8 cellular contexts compared by ENCODE assay signal in the genomic region with DNA sequence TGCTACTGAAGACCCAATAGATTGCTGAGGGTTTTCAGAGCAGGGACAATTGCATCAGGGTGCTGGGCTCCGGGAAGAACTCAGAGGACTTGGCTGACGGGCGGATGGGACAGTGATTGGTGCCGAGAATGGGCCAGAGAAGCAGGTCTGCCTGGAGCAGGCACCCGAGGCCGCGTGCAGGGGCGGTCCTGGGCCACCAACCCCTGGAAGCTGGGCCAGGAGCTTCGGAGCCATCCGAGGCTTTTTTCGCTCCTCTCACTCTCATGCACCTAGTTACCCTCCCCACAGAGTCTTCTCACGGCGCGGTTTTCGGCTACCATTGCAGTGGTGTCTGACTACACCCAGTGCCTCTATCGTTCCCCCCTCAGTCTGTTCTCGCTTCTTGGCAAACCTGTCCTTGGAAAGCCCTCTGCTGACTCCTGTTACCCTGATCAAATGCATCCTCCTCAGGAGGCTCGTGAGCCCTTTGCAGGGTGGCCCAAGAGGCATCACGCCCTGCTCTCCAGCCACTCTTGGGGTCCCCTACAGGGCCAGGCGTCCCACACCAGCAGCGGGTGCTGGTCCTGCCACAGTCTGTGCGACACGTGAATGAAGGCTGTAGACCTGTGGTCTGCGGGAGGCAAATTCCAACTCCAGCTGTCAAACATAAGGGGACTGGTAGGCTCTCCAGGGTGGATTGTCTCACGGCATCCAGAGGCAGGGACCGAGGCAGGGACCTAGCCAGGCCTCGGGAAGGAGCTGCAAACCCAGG. TPM values are rescaled to one million over a fixed set of nuclear protein-coding genes. Genes with fewer than 3 reads are reported as not detected.
A peak's percentile ranks its signal among the peaks of the same experiment; 100 is the strongest.
DNase-seq lines count a peak whose midpoint lies in the region; ATAC-seq, FAIRE-seq and TF ChIP-seq lines count a peak whose summit lies in the region.

No MANE protein-coding gene starts in this region.

- intact Hi-C loops in A673 (cut with micrococcal nuclease; ENCODE audit: unreplicated experiment) = no loop called here
- intact Hi-C loops in IMR-90 (cut with micrococcal nuclease) = loop anchor here (2.0 kb wide), 1 partner anchor 299 kb away; no protein-coding TSS in a partner anchor

- BruUV-seq in A673 (replicated peaks; lab: Mats Ljungman, UMichigan) (no TSS peak), IMR-90 (replicated peaks; lab: Mats Ljungman, UMichigan) (no TSS peak)

- no peak for TF ChIP-seq POLR2A in IMR-90 (IDR thresholded peaks at IDR 0.05; ENCODE audit: low read depth, low read length)

- peak overlapping the region; percentile 96 to 97 for H4K8ac ChIP-seq in IMR-90 (ENCODE audit: low read depth in 2 of 2, low read length in 2 of 2)

- H3K4me2 ChIP-seq in IMR-90 (ENCODE audit: low read depth, low read length) = peak overlapping the region; percentile 85

- CTCF ChIA-PET in A673 (lab: Charles Lee) (no interaction called here), IMR-90 (lab: Yijun Ruan, JAX) (no interaction called here)

- peak overlapping the region; percentile 86 for H3K27ac Mint-ChIP-seq in central memory CD8-positive, alpha-beta T cell (ENCODE audit: low read depth)

- peaks cover 18% of the 10 kb centered on the region for H3K36me3 Mint-ChIP-seq in central memory CD8-positive, alpha-beta T cell (ENCODE audit: insufficient read depth)

- H3K79me1 ChIP-seq in IMR-90 (ENCODE audit: low read depth in 1 of 2, low read length in 2 of 2) = peaks cover 9 to 29% of the 10 kb centered on the region in 2 experiments

- H3K4ac ChIP-seq in IMR-90 (ENCODE audit: low read depth, low read length) = peak overlapping the region; percentile 92

- H3K56ac ChIP-seq in IMR-90 (ENCODE audit: extremely low read depth, insufficient read depth, low read length) = no peak overlapping the region

- H2BK120ac ChIP-seq in IMR-90 (ENCODE audit: low read depth, low read length) = no peak overlapping the region

- no peak overlapping the region for H2BK15ac ChIP-seq in IMR-90 (ENCODE audit: low read depth, low read length)

- no peaks in the 10 kb centered on the region for H4K20me1 ChIP-seq in IMR-90 (ENCODE audit: insufficient read depth, low read length)

- TF ChIP-seq CTCF in A673 (conservative IDR thresholded peaks at IDR 0.05; ENCODE audit: low read depth, low read length) (no peak), IMR-90 (conservative IDR thresholded peaks at IDR 0.05; ENCODE audit: low read depth, low read length) (no peak), D721Med (IDR thresholded peaks at IDR 0.05; ENCODE audit: insufficient read depth, missing control alignments) (no peak)

- no peaks in the 10 kb centered on the region for H3K9me3 Mint-ChIP-seq in central memory CD8-positive, alpha-beta T cell

- peak overlapping the region; percentile 94 for H3K9ac ChIP-seq in IMR-90 (ENCODE audit: low read depth, low read length)

- dilution Hi-C loops in IMR-90 (cut with HindIII; ENCODE audit: low sequenced_read_pairs, unreplicated experiment) = no loop called here

- H3K14ac ChIP-seq in IMR-90 (replicated peaks; ENCODE audit: low read depth, low read length) = no peak overlapping the region

- H4K91ac ChIP-seq in IMR-90 (ENCODE audit: insufficient read depth, low read depth, low read length) = no peak overlapping the region

- no peak overlapping the region for H3K18ac ChIP-seq in IMR-90 (ENCODE audit: low read depth, low read length)

- TF ChIP-seq RAD21 in IMR-90 (IDR thresholded peaks at IDR 0.05; ENCODE audit: low read length) = no peak

- no peak for FAIRE-seq in D721Med (lab: Jason Lieb, UNC)

- H3K23ac ChIP-seq in IMR-90 (ENCODE audit: low read depth, low read length) = no peak overlapping the region

- H2AK5ac ChIP-seq in IMR-90 (ENCODE audit: low read depth, low read length) = 0 out of 2 replicates have a peak overlapping the region, but pooled peaks have one; percentile 4

- H2AFZ ChIP-seq in IMR-90 (replicated peaks; ENCODE audit: low read length, poor library complexity) = no peak overlapping the region

- 80% methylated on average over 12 of the region's 27 CpGs; no CpG with 5 or more reads in 1 of the 2 experiments for WGBS in IMR-90 (ENCODE audit: extremely low coverage in 2 of 2, insufficient read length in 1 of 2), 2 experiments

- H3K27me3 Mint-ChIP-seq in central memory CD8-positive, alpha-beta T cell = no peaks in the 10 kb centered on the region

- H2AK9ac ChIP-seq in IMR-90 (replicated peaks; ENCODE audit: low read depth, low read length, poor library complexity) = peak overlapping the region; percentile 96

- H3K4me3 ChIP-seq in A673 (ENCODE audit: low read depth, low read length, poor library complexity, severe bottlenecking) (peak overlapping the region; percentile 71), IMR-90 (ENCODE audit: insufficient read depth, low read depth, low read length) (peak overlapping the region; percentile 98), muscle layer of duodenum (ENCODE audit: low read depth in 1 of 2, low read length in 2 of 2) (peak overlapping the region; percentile 80 to 84)

- H3K4me1 ChIP-seq in A673 (ENCODE audit: insufficient read depth, low read length, poor library complexity, severe bottlenecking) (peaks cover 6% of the 10 kb centered on the region), IMR-90 (ENCODE audit: control insufficient read depth, insufficient read depth, low read length) (peaks cover 8% of the 10 kb centered on the region; the same call in 1 of the 2 replicates), muscle layer of duodenum (ENCODE audit: control insufficient read depth in 1 of 2, insufficient read depth in 2 of 2, low read length in 2 of 2) (peaks cover 7 to 23% of the 10 kb centered on the region in 2 donors)

- no peak for ATAC-seq in IMR-90 (ENCODE audit: low read depth)
- ATAC-seq in central memory CD8-positive, alpha-beta T cell (replicated peaks; ENCODE audit: extremely low read depth, poor library complexity, severe bottlenecking) = no peak
- no peak for ATAC-seq in HG03097 (IDR thresholded peaks at IDR 0.05; ENCODE audit: low FRiP score, unreplicated experiment)
- no peak for ATAC-seq in GM21717 (IDR thresholded peaks at IDR 0.05; ENCODE audit: unreplicated experiment)
- ATAC-seq in HG03045 (IDR thresholded peaks at IDR 0.05; ENCODE audit: unreplicated experiment) = no peak

- H3K27ac ChIP-seq in A673 (ENCODE audit: low read depth, low read length, poor library complexity, severe bottlenecking) = peak overlapping the region; percentile 71
- no peak overlapping the region for H3K27ac ChIP-seq in IMR-90 (ENCODE audit: insufficient read depth, low read length)
- no peak overlapping the region for H3K27ac ChIP-seq in muscle layer of duodenum (ENCODE audit: low read length)

- in situ Hi-C loops in IMR-90 (cut with MboI; ENCODE audit: low sequenced_read_pairs) = no loop called here

- H2BK5ac ChIP-seq in IMR-90 (ENCODE audit: low read depth, low read length, poor library complexity, severe bottlenecking) = no peak overlapping the region

- no peak for DNase-seq in A673 (ENCODE audit: low spot score)
- no peak for DNase-seq in IMR-90
- no peak for DNase-seq in central memory CD8-positive, alpha-beta T cell (ENCODE audit: low spot score in 2 of 2)
- DNase-seq in D721Med (ENCODE audit: insufficient read length, low spot score) = no peak

- H3K9me1 ChIP-seq in IMR-90 (ENCODE audit: insufficient read depth, low read length) = no peaks in the 10 kb centered on the region

- no peaks in the 10 kb centered on the region for H3K9me3 ChIP-seq in A673 (ENCODE audit: low read depth, low read length, poor library complexity, severe bottlenecking)
- no peaks in the 10 kb centered on the region for H3K9me3 ChIP-seq in IMR-90 (ENCODE audit: control insufficient read depth, insufficient read depth, low read length)
- H3K9me3 ChIP-seq in muscle layer of duodenum (ENCODE audit: control insufficient read depth in 1 of 2, low read length in 2 of 2) = no peaks in the 10 kb centered on the region

- peaks cover 19% of the 10 kb centered on the region for H3K4me1 Mint-ChIP-seq in central memory CD8-positive, alpha-beta T cell

- H3K27me3 ChIP-seq in A673 (replicated peaks; ENCODE audit: insufficient read depth, low read depth, low read length, poor library complexity) = peaks cover 11% of the 10 kb centered on the region
- H3K27me3 ChIP-seq in IMR-90 (ENCODE audit: control insufficient read depth, insufficient read depth, low read length) = no peaks in the 10 kb centered on the region
- no peaks in the 10 kb centered on the region for H3K27me3 ChIP-seq in muscle layer of duodenum (ENCODE audit: low read depth, low read length)

- H3K36me3 ChIP-seq in A673 (ENCODE audit: insufficient read depth, low read length, poor library complexity, severe bottlenecking) (peaks cover 23% of the 10 kb centered on the region), IMR-90 (ENCODE audit: control insufficient read depth, insufficient read depth, low read length) (peaks cover 12% of the 10 kb centered on the region), muscle layer of duodenum (ENCODE audit: control insufficient read depth in 1 of 2, insufficient read depth in 2 of 2, low read length in 2 of 2) (peaks cover 13 to 14% of the 10 kb centered on the region in 2 donors)

- H4K5ac ChIP-seq in IMR-90 (ENCODE audit: low read depth, low read length) = no peak overlapping the region; the same call in 1 of the 2 replicates

- POLR2A ChIA-PET in A673 (lab: Charles Lee; ENCODE audit: low non-redundant PET) = no interaction called here
- POLR2A ChIA-PET in IMR-90 (lab: Charles Lee; ENCODE audit: unreplicated experiment) = no interaction called here

- H3K4me3 Mint-ChIP-seq in central memory CD8-positive, alpha-beta T cell = peak overlapping the region; percentile 79

- H2BK20ac ChIP-seq in IMR-90 (ENCODE audit: low read depth, low read length) = no peak overlapping the region

TF ChIP-seq in IMR-90, 13 proteins besides CTCF, POLR2A, EP300 and RAD21 (continues in another document):
- TF ChIP-seq MAZ (IDR thresholded peaks at IDR 0.05; ENCODE audit: borderline replicate concordance, low read depth, low read length) = no peak
- no peak for TF ChIP-seq RCOR1 (IDR thresholded peaks at IDR 0.05; ENCODE audit: insufficient replicate concordance, low read length)
- TF ChIP-seq SMC3 (IDR thresholded peaks at IDR 0.05; ENCODE audit: low read depth, low read length) = no peak
- TF ChIP-seq CEBPB (IDR thresholded peaks at IDR 0.05; ENCODE audit: low read depth, low read length) = no peak
- TF ChIP-seq MXI1 (IDR thresholded peaks at IDR 0.05; ENCODE audit: borderline replicate concordance, low read depth, low read length) = no peak

RNA-seq across cellular contexts. Expression of gene CLPTM1L, which starts 1.2 kb away (rescaled TPM):
- total RNA-seq in A673 (2021) (128 and 146 TPM in 2 replicates), IMR-90 (2012; rRNA removed) (101 and 137 TPM in 2 replicates)
- polyA plus RNA-seq in IMR-90 (2012; rRNA removed) = 110 and 114 TPM in 2 replicates
- polyA plus RNA-seq in IMR-90 (2012; cell fraction: cytosol; rRNA removed) = 96.9 and 126 TPM in 2 replicates
- 124 and 132 TPM in 2 replicates for polyA plus RNA-seq in IMR-90 (2012; cell fraction: nucleus; rRNA removed; ENCODE audit: low replicate concordance)

RNA-seq across cellular contexts. Expression of gene TERT, which starts 51.2 kb away (rescaled TPM):
- total RNA-seq in A673 (2021) (14.2 and 17.1 TPM in 2 replicates), IMR-90 (2012; rRNA removed) (not detected in 2 replicates)
- polyA plus RNA-seq in IMR-90 (2012; rRNA removed) = not detected in 2 replicates
- polyA plus RNA-seq in IMR-90 (2012; cell fraction: cytosol; rRNA removed) = not detected in 2 replicates
- 0.02 TPM in 1 of 2 replicates, not detected in the other for polyA plus RNA-seq in IMR-90 (2012; cell fraction: nucleus; rRNA removed; ENCODE audit: low replicate concordance)

Comparison
In these comparisons a context has a peak if more than half of its experiments do, and no peak if none do; other contexts are left out.
1. RNA of gene TERT, which starts 51.2 kb away (total RNA-seq): 14.2 to 17.1 TPM in A673; not detected in IMR-90; every median in the first group is over 10 times any median in the second.
2. Peak in every context shown above with its lines, with median percentiles within 50 percentile points of each other: H3K4me3 ChIP-seq.